1 cellular context compared by ENCODE assay signal in genomic region chr4:109589119-109589518, GRCh38.
TF ChIP-seq lines count a peak whose summit lies in the region.

No MANE protein-coding gene starts in this region.

TF ChIP-seq in IMR-90, 13 proteins besides CTCF, POLR2A, EP300 and RAD21:
- TF ChIP-seq MAZ (IDR thresholded peaks at IDR 0.05; ENCODE audit: borderline replicate concordance, low read depth, low read length) (no peak), BHLHE40 (IDR thresholded peaks at IDR 0.05; ENCODE audit: low read depth, low read length) (no peak), RCOR1 (IDR thresholded peaks at IDR 0.05; ENCODE audit: insufficient replicate concordance, low read length) (no peak), RFX5 (IDR thresholded peaks at IDR 0.05; ENCODE audit: low read depth, low read length) (no peak), MAFK (IDR thresholded peaks at IDR 0.05; ENCODE audit: low read depth, low read length) (no peak), ELK1 (IDR thresholded peaks at IDR 0.05; ENCODE audit: borderline replicate concordance, low read depth, low read length) (no peak)
